17 cellular contexts compared by ENCODE assay signal in the genomic region with DNA sequence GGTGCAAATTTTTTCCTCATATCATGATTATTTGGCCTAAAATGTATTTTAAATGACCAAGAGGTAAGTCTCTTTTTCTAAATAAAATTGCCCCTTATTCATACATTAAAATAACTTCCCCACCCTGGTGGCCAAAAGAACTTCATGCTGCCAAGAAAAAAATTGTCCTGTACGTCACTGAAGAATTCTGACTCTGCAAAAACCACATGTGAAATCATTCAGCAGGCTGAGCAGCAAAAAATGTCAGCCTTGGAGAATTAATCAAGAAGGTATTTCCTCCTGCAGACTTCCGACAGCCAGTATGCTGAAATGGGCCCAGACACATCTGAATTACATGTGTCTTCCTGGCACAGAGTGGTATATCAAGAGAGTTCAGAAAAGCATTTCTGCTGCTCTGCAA.
DNase-seq lines count a peak whose midpoint lies in the region; ATAC-seq and TF ChIP-seq lines count a peak whose summit lies in the region.
"Had no signal": no experiment of that assay in that cellular context is flagged by ENCODE, and none has a peak within 500 bp of the region (broad histone marks: within the 10 kb centered on the region; RNA-seq: fewer than 3 reads in every experiment).

No MANE protein-coding gene starts in this region.

- H3K27ac Mint-ChIP-seq in HFFc6 (peak overlapping the region; percentile 2), immature natural killer cell (peak overlapping the region in 3 of 6 donors; percentile 5 to 20 (median 5))
- no peak overlapping the region for H3K27ac Mint-ChIP-seq in activated T-helper 2 cell treated with anti-CD3 and anti-CD28 coated beads, Interferon-gamma antibody, Interleukin-2, Interleukin-4, amounts not matched to agents 10 μg/mL and 5 μg/mL and 100 μg/mL, durations not matched to agents 14 hours and 24 hours and 36 hours
- H3K27ac Mint-ChIP-seq: neural progenitor cell, T-helper 17 cell had no signal

- no peak overlapping the region for H3K9ac ChIP-seq in mammary epithelial cell (ENCODE audit: insufficient read depth, low read length)
- H3K9ac ChIP-seq: neural progenitor cell had no signal

- H3K4me1 ChIP-seq in A673 (ENCODE audit: insufficient read depth, low read length, poor library complexity, severe bottlenecking), result peaks cover 4% of the 10 kb centered on the region
- H3K4me1 ChIP-seq in mammary epithelial cell (ENCODE audit: insufficient read depth, low read length), result no peaks in the 10 kb centered on the region
- H3K4me1 ChIP-seq: esophagus squamous epithelium, neural progenitor cell had no signal

- DNase-seq in A673 (ENCODE audit: low spot score) (peak; percentile 11), HFFc6 (peak; percentile 77), mammary epithelial cell (peak; percentile 63), immature natural killer cell (peak in 2 of 3 donors; percentile 40 to 43), KBM-7 (no peak), NCI-H2029 treated with DMSO at 0.1 percent for 48 hours (lab: John Stamatoyannopoulos, UW) (no peak)
- no peak for DNase-seq in activated T-helper 2 cell treated with anti-CD3 and anti-CD28 coated beads, Interferon-gamma antibody, Interleukin-2, Interleukin-4, amounts not matched to agents 10 μg/mL and 5 μg/mL and 100 μg/mL, durations not matched to agents 14 hours and 24 hours and 36 hours (ENCODE audit: low spot score)
- DNase-seq: activated CD4-positive, alpha-beta T cell treated with anti-CD3 and anti-CD28 coated beads, Interleukin-2, amount 50 U/mL, for 1 hour; caudate nucleus; DMS53; esophagus squamous epithelium; left cardiac atrium; NCI-H2029; T-helper 17 cell; upper lobe of right lung had no signal

- H3K27me3 Mint-ChIP-seq in HFFc6 (ENCODE audit: insufficient read depth) (no peaks in the 10 kb centered on the region), immature natural killer cell (ENCODE audit: low read depth in 3 of 3) (peaks cover 0 to under 1% (median 0%) of the 10 kb centered on the region in 3 donors)
- H3K27me3 Mint-ChIP-seq in activated T-helper 2 cell treated with anti-CD3 and anti-CD28 coated beads, Interferon-gamma antibody, Interleukin-2, Interleukin-4, amounts not matched to agents 10 μg/mL and 5 μg/mL and 100 μg/mL, durations not matched to agents 14 hours and 24 hours and 36 hours (ENCODE audit: low read depth), result no peaks in the 10 kb centered on the region
- H3K27me3 Mint-ChIP-seq: T-helper 17 cell had no signal

- POLR2A ChIA-PET in A673 (lab: Charles Lee; ENCODE audit: low non-redundant PET), result no interaction called here

- in situ Hi-C loops in mammary epithelial cell (cut with MboI; ENCODE audit: low sequenced_read_pairs in 2 of 2) (no loop called here), KBM-7 (cut with MboI; ENCODE audit: low pct_unique_long_range_greater_than_20kb, low sequenced_read_pairs) (no loop called here)

- no peak overlapping the region for H3K4me2 ChIP-seq in mammary epithelial cell (ENCODE audit: insufficient read depth, low read depth, low read length)
- H3K4me2 ChIP-seq: neural progenitor cell had no signal

- no peak for ATAC-seq in HG02623 (IDR thresholded peaks at IDR 0.05; ENCODE audit: unreplicated experiment)
- ATAC-seq: T-helper 17 cell, upper lobe of right lung had no signal

- H3K4me3 ChIP-seq in A673 (ENCODE audit: low read depth, low read length, poor library complexity, severe bottlenecking) (no peak overlapping the region), mammary epithelial cell (replicated peaks in 1 of 3; ENCODE audit: insufficient read depth in 1 of 3, low read depth in 2 of 3, low read length in 3 of 3) (no peak overlapping the region)
- H3K4me3 ChIP-seq: esophagus squamous epithelium, neural progenitor cell, upper lobe of right lung had no signal

- 9% methylated on average over 2 of the region's 2 CpGs for WGBS in mammary epithelial cell (ENCODE audit: low coverage, missing lambda C conversion rate)

- CTCF ChIA-PET in A673 (lab: Charles Lee), result no interaction called here
- CTCF ChIA-PET in mammary epithelial cell (lab: Charles Lee; ENCODE audit: low non-redundant PET), result no interaction called here

- H3K4me3 Mint-ChIP-seq in HFFc6 (0 out of 2 replicates have a peak overlapping the region, but pooled peaks have one; percentile 1), immature natural killer cell (no peak overlapping the region)
- H3K4me3 Mint-ChIP-seq in activated T-helper 2 cell treated with anti-CD3 and anti-CD28 coated beads, Interferon-gamma antibody, Interleukin-2, Interleukin-4, amounts not matched to agents 10 μg/mL and 5 μg/mL and 100 μg/mL, durations not matched to agents 14 hours and 24 hours and 36 hours (ENCODE audit: low read depth), result no peak overlapping the region
- H3K4me3 Mint-ChIP-seq: neural progenitor cell, T-helper 17 cell had no signal

- intact Hi-C loops in A673 (cut with micrococcal nuclease; ENCODE audit: unreplicated experiment) (no loop called here), mammary epithelial cell (cut with micrococcal nuclease) (no loop called here)
- intact Hi-C loops in activated T-helper 2 cell treated with anti-CD3 and anti-CD28 coated beads, Interferon-gamma antibody, Interleukin-2, Interleukin-4, amounts not matched to agents 10 μg/mL and 5 μg/mL and 100 μg/mL, durations not matched to agents 14 hours and 24 hours and 36 hours (cut with micrococcal nuclease), result no loop called here

- H3K79me2 ChIP-seq in mammary epithelial cell (ENCODE audit: insufficient read depth, low read length), result no peaks in the 10 kb centered on the region

- dilution Hi-C loops in mammary epithelial cell (cut with HindIII; ENCODE audit: low sequenced_read_pairs), result no loop called here

- no peaks in the 10 kb centered on the region for H4K20me1 ChIP-seq in mammary epithelial cell (ENCODE audit: insufficient read depth, low read length)

- no peaks in the 10 kb centered on the region for H3K9me3 Mint-ChIP-seq in HFFc6
- H3K9me3 Mint-ChIP-seq in immature natural killer cell, result no peaks in the 10 kb centered on the region
- H3K9me3 Mint-ChIP-seq in activated T-helper 2 cell treated with anti-CD3 and anti-CD28 coated beads, Interferon-gamma antibody, Interleukin-2, Interleukin-4, amounts not matched to agents 10 μg/mL and 5 μg/mL and 100 μg/mL, durations not matched to agents 14 hours and 24 hours and 36 hours, result peaks cover 5% of the 10 kb centered on the region
- H3K9me3 Mint-ChIP-seq: neural progenitor cell had no signal

- BruUV-seq in A673 (replicated peaks; lab: Mats Ljungman, UMichigan), result no TSS peak
- BruUV-seq in mammary epithelial cell (replicated peaks; lab: Mats Ljungman, UMichigan), result no TSS peak

- H3K36me3 Mint-ChIP-seq in HFFc6 (ENCODE audit: low read depth), result no peaks in the 10 kb centered on the region
- no peaks in the 10 kb centered on the region for H3K36me3 Mint-ChIP-seq in immature natural killer cell
- H3K36me3 Mint-ChIP-seq in activated T-helper 2 cell treated with anti-CD3 and anti-CD28 coated beads, Interferon-gamma antibody, Interleukin-2, Interleukin-4, amounts not matched to agents 10 μg/mL and 5 μg/mL and 100 μg/mL, durations not matched to agents 14 hours and 24 hours and 36 hours (ENCODE audit: low read depth), result no peaks in the 10 kb centered on the region
- H3K36me3 Mint-ChIP-seq: neural progenitor cell had no signal

- H3K9me3 ChIP-seq in A673 (ENCODE audit: low read depth, low read length, poor library complexity, severe bottlenecking) (no peaks in the 10 kb centered on the region), mammary epithelial cell (replicated peaks; ENCODE audit: insufficient read depth, low read length) (no peaks in the 10 kb centered on the region)
- H3K9me3 ChIP-seq: esophagus squamous epithelium, upper lobe of right lung had no signal

- H3K36me3 ChIP-seq in A673 (ENCODE audit: insufficient read depth, low read length, poor library complexity, severe bottlenecking), result no peaks in the 10 kb centered on the region
- H3K36me3 ChIP-seq in mammary epithelial cell (ENCODE audit: insufficient read depth, low read length), result no peaks in the 10 kb centered on the region
- H3K36me3 ChIP-seq: esophagus squamous epithelium, neural progenitor cell, upper lobe of right lung had no signal

- no peak overlapping the region for H2AFZ ChIP-seq in mammary epithelial cell (ENCODE audit: low read depth, low read length)
- H2AFZ ChIP-seq: neural progenitor cell had no signal

- H3K27ac ChIP-seq in A673 (ENCODE audit: low read depth, low read length, poor library complexity, severe bottlenecking) (no peak overlapping the region), mammary epithelial cell (ENCODE audit: insufficient read depth, low read depth, low read length) (no peak overlapping the region)
- H3K27ac ChIP-seq: esophagus squamous epithelium, neural progenitor cell, upper lobe of right lung had no signal

- TF ChIP-seq CTCF in A673 (conservative IDR thresholded peaks at IDR 0.05; ENCODE audit: low read depth, low read length) (no peak), HFFc6 (IDR thresholded peaks at IDR 0.05) (peak; percentile 66), mammary epithelial cell (conservative IDR thresholded peaks at IDR 0.05 in 1 of 2, IDR thresholded peaks at IDR 0.05 in 1 of 2; ENCODE audit: extremely low read depth in 1 of 2, insufficient read depth in 1 of 2, low read depth in 1 of 2, low read length in 2 of 2) (peak in 1 of 2 donors; percentile 4)

- H3K27me3 ChIP-seq in A673 (replicated peaks; ENCODE audit: insufficient read depth, low read depth, low read length, poor library complexity) (no peaks in the 10 kb centered on the region), mammary epithelial cell (ENCODE audit: insufficient read depth, low read length) (peaks cover 1% of the 10 kb centered on the region)
- H3K27me3 ChIP-seq: esophagus squamous epithelium, neural progenitor cell, upper lobe of right lung had no signal

- H3K4me1 Mint-ChIP-seq in HFFc6 (ENCODE audit: low read depth), result peaks cover 54% of the 10 kb centered on the region
- H3K4me1 Mint-ChIP-seq in immature natural killer cell, result peaks cover 14 to 15% of the 10 kb centered on the region in 2 donors
- peaks cover 7% of the 10 kb centered on the region for H3K4me1 Mint-ChIP-seq in activated T-helper 2 cell treated with anti-CD3 and anti-CD28 coated beads, Interferon-gamma antibody, Interleukin-2, Interleukin-4, amounts not matched to agents 10 μg/mL and 5 μg/mL and 100 μg/mL, durations not matched to agents 14 hours and 24 hours and 36 hours (ENCODE audit: low read depth)
- H3K4me1 Mint-ChIP-seq: T-helper 17 cell had no signal

Comparison
In these comparisons a context has a peak if more than half of its experiments do, and no peak if none do; other contexts are left out.
1. DNase-seq: peak in A673 (single experiment), HFFc6 (single experiment), mammary epithelial cell (single experiment) and immature natural killer cell (2 of 3); none in KBM-7 (single experiment), activated T-helper 2 cell treated with anti-CD3 and anti-CD28 coated beads, Interferon-gamma antibody, Interleukin-2, Interleukin-4, amounts not matched to agents 10 μg/mL and 5 μg/mL and 100 μg/mL, durations not matched to agents 14 hours and 24 hours and 36 hours (single experiment) and NCI-H2029 treated with DMSO at 0.1 percent for 48 hours (single experiment).